25 cellular contexts compared by ENCODE assay signal in genomic region chr2:174552891-174553290, GRCh38. TPM values are rescaled to one million over a fixed set of nuclear protein-coding genes. Genes with fewer than 3 reads are reported as not detected.
DNase-seq lines count a peak whose midpoint lies in the region; ATAC-seq and TF ChIP-seq lines count a peak whose summit lies in the region.
"Had no signal": no experiment of that assay in that cellular context is flagged by ENCODE, and none has a peak within 500 bp of the region (broad histone marks: within the 10 kb centered on the region; RNA-seq: fewer than 3 reads in every experiment).

No MANE protein-coding gene starts in this region.

- no peaks in the 10 kb centered on the region for H3K9me3 Mint-ChIP-seq in activated T-cell treated with anti-CD3 and anti-CD28 coated beads, Interleukin-2, amount 50 U/mL, for 72 hours
- H3K9me3 Mint-ChIP-seq in activated T-cell treated with anti-CD3 and anti-CD28 coated beads, Interleukin-2, amount 50 U/mL, for 4 hours, result no peaks in the 10 kb centered on the region
- no peaks in the 10 kb centered on the region for H3K9me3 Mint-ChIP-seq in central memory CD8-positive, alpha-beta T cell
- H3K9me3 Mint-ChIP-seq in stimulated activated naive B cell treated with anti-CD40 and anti-IgM and Interleukin-4, amounts not matched to agents 10 μg/mL and 1 μg/mL and 100 μg/mL, for 72 hours, result no peaks in the 10 kb centered on the region
- H3K9me3 Mint-ChIP-seq: activated CD4-positive, alpha-beta T cell treated with anti-CD3 and anti-CD28 coated beads, Interleukin-2, amount 10 ng/mL, durations not matched to agents 24 days and 14 days had no signal

- intact Hi-C loops in OCI-LY7 (cut with micrococcal nuclease; ENCODE audit: unreplicated experiment), result no loop called here

- H3K27ac Mint-ChIP-seq in activated T-cell treated with anti-CD3 and anti-CD28 coated beads, Interleukin-2, amount 50 U/mL, for 72 hours, result peak overlapping the region; percentile 60
- H3K27ac Mint-ChIP-seq in central memory CD8-positive, alpha-beta T cell (ENCODE audit: low read depth), result peak overlapping the region; percentile 44
- peak overlapping the region; percentile 42 for H3K27ac Mint-ChIP-seq in stimulated activated naive B cell treated with anti-CD40 and anti-IgM and Interleukin-4, amounts not matched to agents 10 μg/mL and 1 μg/mL and 100 μg/mL, for 72 hours
- H3K27ac Mint-ChIP-seq: activated CD4-positive, alpha-beta T cell treated with anti-CD3 and anti-CD28 coated beads, Interleukin-2, amount 10 ng/mL, durations not matched to agents 24 days and 14 days; activated T-helper 2 cell treated with anti-CD3 and anti-CD28 coated beads, Interferon-gamma antibody, Interleukin-2, Interleukin-4, amounts not matched to agents 10 μg/mL and 5 μg/mL and 100 μg/mL, durations not matched to agents 14 hours and 24 hours and 36 hours; H9 had no signal

- H3K4me1 Mint-ChIP-seq in activated T-cell treated with anti-CD3 and anti-CD28 coated beads, Interleukin-2, amount 50 U/mL, for 72 hours (ENCODE audit: low read depth), result peaks cover 40% of the 10 kb centered on the region
- peaks cover 39% of the 10 kb centered on the region for H3K4me1 Mint-ChIP-seq in activated T-cell treated with anti-CD3 and anti-CD28 coated beads, Interleukin-2, amount 50 U/mL, for 4 hours (ENCODE audit: low read depth)
- H3K4me1 Mint-ChIP-seq in central memory CD8-positive, alpha-beta T cell, result peaks cover 28% of the 10 kb centered on the region
- H3K4me1 Mint-ChIP-seq in stimulated activated naive B cell treated with anti-CD40 and anti-IgM and Interleukin-4, amounts not matched to agents 10 μg/mL and 1 μg/mL and 100 μg/mL, for 72 hours, result peaks cover 17 to 33% of the 10 kb centered on the region in 2 donors

- CTCF ChIA-PET in OCI-LY7 (lab: Charles Lee; ENCODE audit: unreplicated experiment), result no interaction called here

- H3K79me2 ChIP-seq in OCI-LY7 (ENCODE audit: insufficient read depth, low read depth, low read length), result no peaks in the 10 kb centered on the region

- H3K9me2 ChIP-seq in OCI-LY7 (ENCODE audit: insufficient read depth, low read length), result no peaks in the 10 kb centered on the region

- H2AFZ ChIP-seq in OCI-LY7 (ENCODE audit: low read length), result no peak overlapping the region

- no peak for DNase-seq in activated T-cell treated with anti-CD3 and anti-CD28 coated beads, Interleukin-2, amount 50 U/mL, for 72 hours
- no peak for DNase-seq in activated T-cell treated with anti-CD3 and anti-CD28 coated beads, Interleukin-2, amount 50 U/mL, for 4 hours
- DNase-seq in OCI-LY7 (ENCODE audit: low spot score), result no peak
- DNase-seq in central memory CD8-positive, alpha-beta T cell (ENCODE audit: low spot score in 2 of 2), result no peak
- no peak for DNase-seq in stimulated activated naive B cell treated with anti-CD40 and anti-IgM and Interleukin-4, amounts not matched to agents 10 μg/mL and 1 μg/mL and 100 μg/mL, for 72 hours
- DNase-seq in MV-4-11 (lab: John Stamatoyannopoulos, UW), result no peak
- no peak for DNase-seq in activated CD4-positive, CD25-positive, alpha-beta regulatory T cell (lab: John Stamatoyannopoulos, UW)
- DNase-seq in NCI-H345 treated with DMSO at 0.1 percent for 48 hours (lab: John Stamatoyannopoulos, UW; ENCODE audit: unreplicated experiment), result no peak
- DNase-seq: activated CD4-positive, alpha-beta T cell treated with anti-CD3 and anti-CD28 coated beads, Interleukin-2, amount 10 ng/mL, durations not matched to agents 24 days and 14 days; body of pancreas; COR-L47; H9; islet precursor cell; left ventricle myocardium superior; MM.1S; NCI-H1417 treated with DMSO at 0.1 percent for 48 hours; NCI-H345; NCI-H82; stomach; thyroid gland had no signal

- no TSS peak for BruUV-seq in OCI-LY7 (replicated peaks; lab: Mats Ljungman, UMichigan)

- no peak for TF ChIP-seq CTCF in OCI-LY7 (conservative IDR thresholded peaks at IDR 0.05; ENCODE audit: low read length)

- no peak overlapping the region for H3K4me3 ChIP-seq in OCI-LY7 (ENCODE audit: low read depth, low read length, poor library complexity, severe bottlenecking)
- H3K4me3 ChIP-seq: A549, body of pancreas, stomach, thyroid gland, vagina had no signal

- H3K4me2 ChIP-seq in OCI-LY7 (ENCODE audit: low read length), result no peak overlapping the region
- H3K4me2 ChIP-seq: A549, KMS-11 had no signal

- H3K36me3 Mint-ChIP-seq in activated T-cell treated with anti-CD3 and anti-CD28 coated beads, Interleukin-2, amount 50 U/mL, for 72 hours (ENCODE audit: insufficient read depth in 2 of 2), result no peaks in the 10 kb centered on the region
- H3K36me3 Mint-ChIP-seq in activated T-cell treated with anti-CD3 and anti-CD28 coated beads, Interleukin-2, amount 50 U/mL, for 4 hours (ENCODE audit: insufficient read depth), result peaks cover 6% of the 10 kb centered on the region
- H3K36me3 Mint-ChIP-seq in central memory CD8-positive, alpha-beta T cell (ENCODE audit: insufficient read depth), result peaks cover 8% of the 10 kb centered on the region
- H3K36me3 Mint-ChIP-seq in stimulated activated naive B cell treated with anti-CD40 and anti-IgM and Interleukin-4, amounts not matched to agents 10 μg/mL and 1 μg/mL and 100 μg/mL, for 72 hours, result peaks cover 0 to 15% of the 10 kb centered on the region in 2 donors

- POLR2A ChIA-PET in OCI-LY7 (lab: Charles Lee), result interaction anchor here (0.7 kb wide), 1 partner anchor 115 kb away, joined by 3 read pairs; no protein-coding TSS in a partner anchor

- no peaks in the 10 kb centered on the region for H3K27me3 Mint-ChIP-seq in activated T-cell treated with anti-CD3 and anti-CD28 coated beads, Interleukin-2, amount 50 U/mL, for 72 hours (ENCODE audit: low read depth)
- H3K27me3 Mint-ChIP-seq in activated T-cell treated with anti-CD3 and anti-CD28 coated beads, Interleukin-2, amount 50 U/mL, for 4 hours (ENCODE audit: low read depth), result no peaks in the 10 kb centered on the region
- H3K27me3 Mint-ChIP-seq in central memory CD8-positive, alpha-beta T cell, result no peaks in the 10 kb centered on the region
- no peaks in the 10 kb centered on the region for H3K27me3 Mint-ChIP-seq in stimulated activated naive B cell treated with anti-CD40 and anti-IgM and Interleukin-4, amounts not matched to agents 10 μg/mL and 1 μg/mL and 100 μg/mL, for 72 hours
- H3K27me3 Mint-ChIP-seq: activated CD4-positive, alpha-beta T cell treated with anti-CD3 and anti-CD28 coated beads, Interleukin-2, amount 10 ng/mL, durations not matched to agents 24 days and 14 days had no signal

- peaks cover 25% of the 10 kb centered on the region for H3K4me1 ChIP-seq in OCI-LY7 (ENCODE audit: insufficient read depth, low read length, poor library complexity, severe bottlenecking)
- H3K4me1 ChIP-seq: A549, stomach, thyroid gland, vagina had no signal

- no peaks in the 10 kb centered on the region for H4K20me1 ChIP-seq in OCI-LY7 (ENCODE audit: insufficient read depth, low read length)

- no peaks in the 10 kb centered on the region for H3K9me3 ChIP-seq in OCI-LY7 (ENCODE audit: low read length)
- H3K9me3 ChIP-seq: body of pancreas, stomach, thyroid gland, vagina had no signal

- 0 out of 2 replicates have a peak, but pooled peaks cover 6% of the 10 kb centered on the region for H3K36me3 ChIP-seq in OCI-LY7 (ENCODE audit: insufficient read depth, low read length)
- H3K36me3 ChIP-seq: stomach, thyroid gland, vagina had no signal

- no peak for ATAC-seq in activated T-cell treated with anti-CD3 and anti-CD28 coated beads, Interleukin-2, amount 50 U/mL, for 72 hours (replicated peaks in 1 of 2)
- no peak for ATAC-seq in activated T-cell treated with anti-CD3 and anti-CD28 coated beads, Interleukin-2, amount 50 U/mL, for 4 hours
- no peak for ATAC-seq in central memory CD8-positive, alpha-beta T cell (replicated peaks; ENCODE audit: extremely low read depth, poor library complexity, severe bottlenecking)
- no peak for ATAC-seq in stimulated activated naive B cell treated with anti-CD40 and anti-IgM and Interleukin-4, amounts not matched to agents 10 μg/mL and 1 μg/mL and 100 μg/mL, for 72 hours (replicated peaks)
- ATAC-seq: A549, body of pancreas, left ventricle myocardium superior had no signal

- no peak overlapping the region for H3K4me3 Mint-ChIP-seq in activated T-cell treated with anti-CD3 and anti-CD28 coated beads, Interleukin-2, amount 50 U/mL, for 72 hours
- no peak overlapping the region for H3K4me3 Mint-ChIP-seq in activated T-cell treated with anti-CD3 and anti-CD28 coated beads, Interleukin-2, amount 50 U/mL, for 4 hours
- H3K4me3 Mint-ChIP-seq in central memory CD8-positive, alpha-beta T cell, result no peak overlapping the region
- H3K4me3 Mint-ChIP-seq in stimulated activated naive B cell treated with anti-CD40 and anti-IgM and Interleukin-4, amounts not matched to agents 10 μg/mL and 1 μg/mL and 100 μg/mL, for 72 hours, result no peak overlapping the region
- H3K4me3 Mint-ChIP-seq: activated CD4-positive, alpha-beta T cell treated with anti-CD3 and anti-CD28 coated beads, Interleukin-2, amount 10 ng/mL, durations not matched to agents 24 days and 14 days; H9 had no signal

- H3K27ac ChIP-seq in OCI-LY7 (ENCODE audit: low read depth, low read length, poor library complexity, severe bottlenecking), result peak overlapping the region; percentile 77
- H3K27ac ChIP-seq: A549, body of pancreas, KMS-11, RWPE1, stomach, thyroid gland, vagina had no signal

RNA-seq across cellular contexts. Expression of gene WIPF1, which starts 44.7 kb away (rescaled TPM):
- 100 to 1,000 TPM; 198 to 237 TPM for total RNA-seq in activated T-cell treated with anti-CD3 and anti-CD28 coated beads, Interleukin-2, amount 50 U/mL, for 72 hours
- 100 to 1,000 TPM in 2 of 3 donors, 10 to 100 TPM in 1; 95.1 to 122 (median 101) TPM for total RNA-seq in activated T-cell treated with anti-CD3 and anti-CD28 coated beads, Interleukin-2, amount 50 U/mL, for 4 hours
- 22.7 and 27.1 TPM in 2 replicates for total RNA-seq in OCI-LY7 (2014; rRNA removed; shearing (Covaris generic))
- 183 and 192 TPM in 2 replicates for total RNA-seq in OCI-LY7 (2022)
